ENCODE assay signal across 20 cellular contexts in the genomic region with DNA sequence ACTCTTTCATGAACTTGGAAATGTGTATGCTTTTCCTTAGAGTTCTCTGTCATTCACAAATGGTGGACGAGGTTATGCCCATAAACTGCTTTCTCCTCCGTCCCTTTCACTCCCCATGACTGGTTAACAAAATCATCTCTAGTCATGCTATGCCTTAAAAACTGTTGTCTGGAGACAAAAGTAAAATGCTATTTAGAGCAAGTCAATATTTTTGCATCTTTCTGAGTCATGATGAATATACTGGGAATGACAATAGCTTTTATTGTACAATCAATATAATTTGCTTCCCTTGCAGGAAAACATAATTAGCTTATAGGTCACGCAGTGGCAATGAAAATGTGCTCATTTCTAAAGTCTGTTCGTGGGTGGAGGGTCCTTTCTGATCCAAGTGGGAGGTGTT.
DNase-seq lines count a peak whose midpoint lies in the region; ATAC-seq and TF ChIP-seq lines count a peak whose summit lies in the region.
"Had no signal": no experiment of that assay in that cellular context is flagged by ENCODE, and none has a peak within 500 bp of the region (broad histone marks: within the 10 kb centered on the region; RNA-seq: fewer than 3 reads in every experiment).

No MANE protein-coding gene starts in this region.

- peak overlapping the region; percentile 87; the same call in 1 of the 2 replicates for H3K27ac ChIP-seq in KMS-11
- H3K27ac ChIP-seq: C4-2B, SK-N-MC had no signal

- H3K9ac ChIP-seq in KMS-11 = no peak overlapping the region

- H3K27ac Mint-ChIP-seq in brain = peak overlapping the region; percentile 90 to 99 (median 95)
- H3K27ac Mint-ChIP-seq in mesothelial cell of epicardium = peak overlapping the region; percentile 87
- no peak overlapping the region for H3K27ac Mint-ChIP-seq in natural killer cell
- H3K27ac Mint-ChIP-seq: B cell; CD8-positive, alpha-beta T cell had no signal

- no peak overlapping the region; the same call in 1 of the 2 replicates for H2AFZ ChIP-seq in KMS-11 (ENCODE audit: low read depth)

- TF ChIP-seq CTCF in KMS-11 (conservative IDR thresholded peaks at IDR 0.05; ENCODE audit: low read depth, low read length) (no peak), brain (conservative IDR thresholded peaks at IDR 0.05) (no peak), mesothelial cell of epicardium (IDR thresholded peaks at IDR 0.05; ENCODE audit: unreplicated experiment) (no peak), natural killer cell (IDR thresholded peaks at IDR 0.05) (no peak)

- intact Hi-C loops in natural killer cell (cut with micrococcal nuclease) = no loop called here

- peak overlapping the region; percentile 95; the same call in 1 of the 2 replicates for H3K4me2 ChIP-seq in KMS-11

- no peak for ATAC-seq in natural killer cell
- no peak for ATAC-seq in HG02840 (IDR thresholded peaks at IDR 0.05; ENCODE audit: low FRiP score, unreplicated experiment)
- ATAC-seq: CD8-positive, alpha-beta T cell; K562; Panc1 had no signal

- peak; percentile 26 for DNase-seq in COR-L47 (lab: John Stamatoyannopoulos, UW)
- no peak for DNase-seq in mesothelial cell of epicardium (ENCODE audit: low spot score in 2 of 2, unreplicated experiment in 2 of 2)
- DNase-seq in natural killer cell = no peak
- DNase-seq in activated T-cell treated with anti-CD3 and anti-CD28 coated beads, Interleukin-2, amount 50 U/mL, for 1 hour = no peak
- DNase-seq: Calu3; CD8-positive, alpha-beta T cell; DND-41; MV-4-11; NCI-H1694 treated with DMSO at 0.1 percent for 48 hours; NCI-H446; NCI-H524 treated with DMSO at 0.1 percent for 48 hours; SHP77 treated with DMSO at 0.1 percent for 48 hours had no signal

- peaks cover 48% of the 10 kb centered on the region for H3K4me1 ChIP-seq in KMS-11 (ENCODE audit: low read depth, poor library complexity, severe bottlenecking)

- no peaks in the 10 kb centered on the region for H3K36me3 ChIP-seq in KMS-11 (ENCODE audit: insufficient read depth)

- peaks cover 0 to 14% (median 6%) of the 10 kb centered on the region in 5 experiments for H3K9me3 Mint-ChIP-seq in brain
- peaks cover 5% of the 10 kb centered on the region for H3K9me3 Mint-ChIP-seq in mesothelial cell of epicardium
- H3K9me3 Mint-ChIP-seq in natural killer cell = no peaks in the 10 kb centered on the region
- H3K9me3 Mint-ChIP-seq: CD8-positive, alpha-beta T cell had no signal

- H3K4me3 Mint-ChIP-seq in brain = peak overlapping the region in 1 of 5 experiments; percentile 16
- H3K4me3 Mint-ChIP-seq in mesothelial cell of epicardium = no peak overlapping the region
- H3K4me3 Mint-ChIP-seq in natural killer cell = no peak overlapping the region
- H3K4me3 Mint-ChIP-seq: B cell; CD8-positive, alpha-beta T cell had no signal

- no peaks in the 10 kb centered on the region for H3K27me3 Mint-ChIP-seq in brain
- no peaks in the 10 kb centered on the region for H3K27me3 Mint-ChIP-seq in mesothelial cell of epicardium (ENCODE audit: low read depth)
- H3K27me3 Mint-ChIP-seq in natural killer cell (ENCODE audit: low read depth in 2 of 2) = no peaks in the 10 kb centered on the region

- no peaks in the 10 kb centered on the region for H3K79me2 ChIP-seq in KMS-11 (ENCODE audit: insufficient read depth, low read depth)

- H3K27me3 ChIP-seq in KMS-11 (ENCODE audit: insufficient read depth, low read depth) = no peaks in the 10 kb centered on the region

- no peaks in the 10 kb centered on the region for H3K36me3 Mint-ChIP-seq in brain
- no peaks in the 10 kb centered on the region for H3K36me3 Mint-ChIP-seq in mesothelial cell of epicardium
- H3K36me3 Mint-ChIP-seq in natural killer cell = no peaks in the 10 kb centered on the region
- H3K36me3 Mint-ChIP-seq: CD8-positive, alpha-beta T cell had no signal

- no peak overlapping the region for H3K4me3 ChIP-seq in KMS-11 (IDR thresholded peaks at IDR 0.05; ENCODE audit: insufficient read depth, low read depth, low read length)
- H3K4me3 ChIP-seq: K562, SK-N-MC had no signal

- H3K4me1 Mint-ChIP-seq in brain (peaks cover 58% of the 10 kb centered on the region), mesothelial cell of epicardium (peaks cover 58% of the 10 kb centered on the region), natural killer cell (peaks cover 0 to 5% of the 10 kb centered on the region in 2 donors)
- H3K4me1 Mint-ChIP-seq: B cell had no signal

- no peaks in the 10 kb centered on the region for H4K20me1 ChIP-seq in KMS-11 (ENCODE audit: insufficient read depth)

Comparison
In these comparisons a context has a peak if more than half of its experiments do, and no peak if none do; other contexts are left out.
1. H3K27ac Mint-ChIP-seq: peak in brain (5 of 5) and mesothelial cell of epicardium (single experiment); none in natural killer cell (0 of 2).